Comparison of ENCODE assay signal across 16 cellular contexts in genomic region chr13:41236369-41236768, GRCh38. TPM values are rescaled to one million over a fixed set of nuclear protein-coding genes. Genes with fewer than 3 reads are reported as not detected.
DNase-seq lines count a peak whose midpoint lies in the region; ATAC-seq and TF ChIP-seq lines count a peak whose summit lies in the region.
"Had no signal": no experiment of that assay in that cellular context is flagged by ENCODE, and none has a peak within 500 bp of the region (broad histone marks: within the 10 kb centered on the region; RNA-seq: fewer than 3 reads in every experiment).

No MANE protein-coding gene starts in this region.

- WGBS in body of pancreas, 2 donors = 7 to 13% methylated on average over 1 of the region's 1 CpG
- WGBS in testis, 2 donors = 60 to 76% methylated on average over 1 of the region's 1 CpG

- peaks cover 0 to 4% of the 10 kb centered on the region in 2 experiments; a peak in 1 of 3 replicates for H3K36me3 ChIP-seq in HEK293 (ENCODE audit: control insufficient read depth in 2 of 2, insufficient read depth in 1 of 2, low read length in 2 of 2)
- no peaks in the 10 kb centered on the region for H3K36me3 ChIP-seq in body of pancreas (replicated peaks in 1 of 2; ENCODE audit: insufficient read depth in 1 of 2, low read depth in 2 of 2)
- no peaks in the 10 kb centered on the region for H3K36me3 ChIP-seq in testis (ENCODE audit: low read depth, missing control alignments)

- DNase-seq in body of pancreas (peak in 3 of 4 donors; percentile 24 to 29 (median 24)), testis (no peak)
- DNase-seq: AML-193; Caco-2; Calu3; CD4-positive, alpha-beta T cell; CD8-positive, alpha-beta T cell; DMS79 treated with DMSO at 0.1 percent for 48 hours; GF-D8 had no signal

- no peaks in the 10 kb centered on the region for H3K9me3 ChIP-seq in HEK293 (ENCODE audit: control insufficient read depth, insufficient read depth, low read depth, low read length)
- no peaks in the 10 kb centered on the region for H3K9me3 ChIP-seq in body of pancreas
- H3K9me3 ChIP-seq in testis = no peaks in the 10 kb centered on the region
- H3K9me3 ChIP-seq: A549; BLaER1 treated with 17β-estradiol and CSF1 and Interleukin-3, amounts not matched to agents 10 nM and 100 nM; Caco-2 had no signal

- H3K4me3 ChIP-seq in HEK293 (ENCODE audit: low read depth, low read length) = no peak overlapping the region
- no peak overlapping the region for H3K4me3 ChIP-seq in body of pancreas
- H3K4me3 ChIP-seq in testis = no peak overlapping the region
- H3K4me3 ChIP-seq: A549; BLaER1 treated with 17β-estradiol and CSF1 and Interleukin-3, amounts not matched to agents 10 nM and 100 nM had no signal

- TF ChIP-seq POLR2A in body of pancreas (IDR thresholded peaks at IDR 0.05) = no peak
- TF ChIP-seq POLR2A in testis (IDR thresholded peaks at IDR 0.05) = no peak

- H3K27me3 ChIP-seq in body of pancreas (no peaks in the 10 kb centered on the region), testis (no peaks in the 10 kb centered on the region)
- H3K27me3 ChIP-seq: BLaER1 treated with 17β-estradiol and CSF1 and Interleukin-3, amounts not matched to agents 10 nM and 100 nM had no signal

- POLR2A ChIA-PET in HEK293 (lab: Yijun Ruan, JAX) = no interaction called here

- H3K4me1 ChIP-seq in HEK293 (ENCODE audit: control insufficient read depth, insufficient read depth, low read length) (no peaks in the 10 kb centered on the region), body of pancreas (peaks cover 40% of the 10 kb centered on the region), testis (peaks cover 3% of the 10 kb centered on the region)
- H3K4me1 ChIP-seq: A549, Caco-2 had no signal

- CTCF ChIA-PET in HEK293 (lab: Yijun Ruan, JAX) = no interaction called here

- intact Hi-C loops in body of pancreas (cut with DNase I) = no loop called here
- intact Hi-C loops in testis (cut with DNase I; ENCODE audit: low total_unique reads) = no loop called here

- H3K27ac ChIP-seq in HEK293 (ENCODE audit: extremely low read depth, low read depth, low read length) (no peak overlapping the region), body of pancreas (peak overlapping the region; percentile 59 to 81 (median 68)), testis (peak overlapping the region; percentile 4 to 44)
- H3K27ac ChIP-seq: 22Rv1; A549; BLaER1 treated with 17β-estradiol and CSF1 and Interleukin-3, amounts not matched to agents 10 nM and 100 nM; C4-2B had no signal

- peak; percentile 43 for ATAC-seq in body of pancreas
- ATAC-seq in HG02852 (IDR thresholded peaks at IDR 0.05; ENCODE audit: unreplicated experiment) = no peak
- no peak for ATAC-seq in HG03095 (IDR thresholded peaks at IDR 0.05; ENCODE audit: unreplicated experiment)
- ATAC-seq: A549; CD8-positive, alpha-beta T cell had no signal

- TF ChIP-seq CTCF in HEK293 (tag by site-specific recombination; IDR thresholded peaks at IDR 0.05) (no peak), body of pancreas (IDR thresholded peaks at IDR 0.05) (no peak), testis (IDR thresholded peaks at IDR 0.05) (no peak)

TF ChIP-seq in HEK293, 187 proteins besides CTCF, POLR2A, EP300 and RAD21:
- TF ChIP-seq FEZF1 (tag by site-specific recombination; IDR thresholded peaks at IDR 0.05) (0 out of 2 replicates have a peak, but pooled peaks have one; percentile 26), ZNF549 (tag by site-specific recombination; IDR thresholded peaks at IDR 0.05) (no peak)

RNA-seq across cellular contexts. Expression of gene MTRF1, which starts 27.0 kb away (rescaled TPM):
- total RNA-seq in body of pancreas (10 to 100 TPM; 11.9 to 14.0 TPM), testis (10 to 100 TPM; 20.3 to 32.8 TPM)
- polyA plus RNA-seq in testis (ENCODE audit: insufficient read depth, low read depth, low replicate concordance) = 23.7 TPM

RNA-seq across cellular contexts. Expression of gene KBTBD7, which starts 42.0 kb away (rescaled TPM):
- total RNA-seq in body of pancreas = 1 to 10 TPM; 4.9 to 5.3 TPM
- total RNA-seq in testis = 10 to 100 TPM; 11.0 TPM
- 7.7 TPM for polyA plus RNA-seq in testis (ENCODE audit: insufficient read depth, low read depth, low replicate concordance)
